ENCODE assay signal across 27 cellular contexts in genomic region chr5:143800715-143801114, GRCh38. TPM values are rescaled to one million over a fixed set of nuclear protein-coding genes. Genes with fewer than 3 reads are reported as not detected.
DNase-seq lines count a peak whose midpoint lies in the region; ATAC-seq, FAIRE-seq and TF ChIP-seq lines count a peak whose summit lies in the region.
"Had no signal": no experiment of that assay in that cellular context is flagged by ENCODE, and none has a peak within 500 bp of the region (broad histone marks: within the 10 kb centered on the region; RNA-seq: fewer than 3 reads in every experiment).

No MANE protein-coding gene starts in this region.

- H3K27ac ChIP-seq in A673 (ENCODE audit: low read depth, low read length, poor library complexity, severe bottlenecking): no peak overlapping the region
- H3K27ac ChIP-seq in DND-41 (ENCODE audit: low read length): peak overlapping the region; percentile 52; the same call in 1 of the 2 replicates
- no peak overlapping the region; the same call in 1 of the 2 replicates for H3K27ac ChIP-seq in GM12878 (ENCODE audit: control insufficient read depth, insufficient read depth)
- H3K27ac ChIP-seq in Karpas-422 (ENCODE audit: low read length): no peak overlapping the region
- no peak overlapping the region for H3K27ac ChIP-seq in foreskin keratinocyte
- H3K27ac ChIP-seq: coronary artery, KMS-11, right lobe of liver, SK-N-MC, thyroid gland had no signal

- no peak for TF ChIP-seq RAD21 in GM12878 (IDR thresholded peaks at IDR 0.05; ENCODE audit: insufficient read depth, low read depth, low read length)

- no peaks in the 10 kb centered on the region for H3K9me2 ChIP-seq in Karpas-422 (replicated peaks; ENCODE audit: insufficient read depth, low read length)

- no peak overlapping the region for H3K4me3 Mint-ChIP-seq in osteocyte (ENCODE audit: unreplicated experiment)
- H3K4me3 Mint-ChIP-seq: activated naive CD8-positive, alpha-beta T cell had no signal

- H3K36me3 Mint-ChIP-seq in osteocyte (ENCODE audit: unreplicated experiment): no peaks in the 10 kb centered on the region
- H3K36me3 Mint-ChIP-seq: activated naive CD8-positive, alpha-beta T cell; CD8-positive, alpha-beta memory T cell had no signal

- CTCF ChIA-PET in A673 (lab: Charles Lee) (no interaction called here), GM12878 (lab: Yijun Ruan, JAX) (interaction anchor here (1.0 to 3.2 kb wide), 4 partner anchors 8 to 86 kb away, joined by 3 to 11 read pairs (median 6); no protein-coding TSS in a partner anchor)

- peak; percentile 52; the same call in 2 of the 3 replicates for ATAC-seq in DND-41 (ENCODE audit: insufficient read depth, low read depth)
- peak; percentile 34 for ATAC-seq in HG03342 (IDR thresholded peaks at IDR 0.05; ENCODE audit: unreplicated experiment)
- ATAC-seq in GM12878: peak; percentile 70
- ATAC-seq in foreskin keratinocyte: no peak
- ATAC-seq in GM18502 (IDR thresholded peaks at IDR 0.05; ENCODE audit: poor library complexity, unreplicated experiment): no peak
- ATAC-seq: Panc1, right lobe of liver had no signal

- peaks cover 13% of the 10 kb centered on the region for H3K27me3 ChIP-seq in A673 (replicated peaks; ENCODE audit: insufficient read depth, low read depth, low read length, poor library complexity)
- H3K27me3 ChIP-seq in DND-41 (ENCODE audit: insufficient read depth, low read length, poor library complexity): no peaks in the 10 kb centered on the region
- no peaks in the 10 kb centered on the region for H3K27me3 ChIP-seq in GM12878 (replicated peaks in 1 of 2; ENCODE audit: control insufficient read depth in 2 of 2, insufficient read depth in 2 of 2, low read length in 1 of 2)
- no peaks in the 10 kb centered on the region; the same call in none of the 2 replicates for H3K27me3 ChIP-seq in Karpas-422 (ENCODE audit: low read length)
- no peaks in the 10 kb centered on the region for H3K27me3 ChIP-seq in foreskin keratinocyte
- H3K27me3 ChIP-seq: right lobe of liver, thyroid gland had no signal

- WGBS in GM12878 (ENCODE audit: insufficient coverage, insufficient replicate concordance, low lambda C conversion rate, missing lambda C conversion rate): 17% methylated on average over 2 of the region's 2 CpGs

- TF ChIP-seq EP300 in GM12878 (IDR thresholded peaks at IDR 0.05; ENCODE audit: borderline replicate concordance in 1 of 2, control insufficient read depth in 1 of 2, low read depth in 2 of 2, low read length in 2 of 2): no peak

- no TSS peak for BruUV-seq in A673 (replicated peaks; lab: Mats Ljungman, UMichigan)
- BruUV-seq in GM12878 (replicated peaks; lab: Mats Ljungman, UMichigan): no TSS peak

- no peaks in the 10 kb centered on the region for H3K79me2 ChIP-seq in DND-41 (ENCODE audit: insufficient read depth, low read length)
- H3K79me2 ChIP-seq in GM12878 (ENCODE audit: control insufficient read depth, insufficient read depth, low read length): no peaks in the 10 kb centered on the region
- H3K79me2 ChIP-seq in Karpas-422 (ENCODE audit: low read length): no peaks in the 10 kb centered on the region

- H3K4me2 ChIP-seq in DND-41 (ENCODE audit: insufficient read depth, low read length) (no peak overlapping the region), GM12878 (ENCODE audit: control insufficient read depth, insufficient read depth) (peak overlapping the region; percentile 44; the same call in 1 of the 2 replicates), Karpas-422 (ENCODE audit: low read depth, low read length, poor library complexity, severe bottlenecking) (no peak overlapping the region)
- H3K4me2 ChIP-seq: KMS-11 had no signal

- peaks cover 16% of the 10 kb centered on the region for H3K4me1 Mint-ChIP-seq in osteocyte (ENCODE audit: unreplicated experiment)

- no peaks in the 10 kb centered on the region for H3K9me3 ChIP-seq in A673 (ENCODE audit: low read depth, low read length, poor library complexity, severe bottlenecking)
- H3K9me3 ChIP-seq in DND-41 (ENCODE audit: insufficient read depth, low read length, severe bottlenecking): no peaks in the 10 kb centered on the region
- no peaks in the 10 kb centered on the region for H3K9me3 ChIP-seq in GM12878 (replicated peaks; ENCODE audit: control insufficient read depth, insufficient read depth, low read length)
- H3K9me3 ChIP-seq in Karpas-422 (ENCODE audit: low read length): no peaks in the 10 kb centered on the region
- H3K9me3 ChIP-seq: right lobe of liver, thyroid gland had no signal

- H3K9ac ChIP-seq in DND-41 (ENCODE audit: low read depth, low read length) (no peak overlapping the region), GM12878 (ENCODE audit: control insufficient read depth, insufficient read depth, low read length) (no peak overlapping the region; the same call in 1 of the 2 replicates), Karpas-422 (ENCODE audit: low read length) (no peak overlapping the region)
- H3K9ac ChIP-seq: KMS-11 had no signal

- RAD21 ChIA-PET in GM12878 (lab: Charles Lee; ENCODE audit: unreplicated experiment): interaction anchor here (0.6 to 2.4 kb wide), 8 partner anchors 8 to 107 kb away, joined by 3 to 14 read pairs (median 6); partner anchors contain the start of gene HMHB1

- peak overlapping the region; percentile 55; the same call in 1 of the 2 replicates for H2AFZ ChIP-seq in DND-41 (ENCODE audit: low read depth, low read length)
- peak overlapping the region; percentile 88 for H2AFZ ChIP-seq in GM12878 (ENCODE audit: control insufficient read depth, low read depth, low read length)
- no peak overlapping the region for H2AFZ ChIP-seq in Karpas-422 (ENCODE audit: low read length)

- no peak for TF ChIP-seq CTCF in A673 (conservative IDR thresholded peaks at IDR 0.05; ENCODE audit: low read depth, low read length)
- no peak for TF ChIP-seq CTCF in DND-41 (IDR thresholded peaks at IDR 0.05; ENCODE audit: borderline replicate concordance, extremely low read depth, low read length, poor library complexity, severe bottlenecking)
- no peak for TF ChIP-seq CTCF in GM12878 (IDR thresholded peaks at IDR 0.05 in 2 of 3, conservative IDR thresholded peaks at IDR 0.05 in 1 of 3; ENCODE audit: control insufficient read depth in 2 of 3, extremely low read depth in 1 of 3, insufficient read depth in 1 of 3, low read depth in 3 of 3, low read length in 3 of 3)
- TF ChIP-seq CTCF in osteocyte (IDR thresholded peaks at IDR 0.05): no peak
- TF ChIP-seq CTCF in foreskin keratinocyte (conservative IDR thresholded peaks at IDR 0.05): no peak

- H3K27me3 Mint-ChIP-seq in osteocyte (ENCODE audit: unreplicated experiment): no peaks in the 10 kb centered on the region

- in situ Hi-C loops in GM12878 (cut with MboI): no loop called here

- H3K36me3 ChIP-seq in A673 (ENCODE audit: insufficient read depth, low read length, poor library complexity, severe bottlenecking): no peaks in the 10 kb centered on the region
- no peaks in the 10 kb centered on the region for H3K36me3 ChIP-seq in DND-41 (ENCODE audit: insufficient read depth, low read length)
- H3K36me3 ChIP-seq in GM12878 (ENCODE audit: control insufficient read depth in 2 of 2, insufficient read depth in 2 of 2, low read length in 1 of 2): no peaks in the 10 kb centered on the region
- H3K36me3 ChIP-seq in Karpas-422 (ENCODE audit: insufficient read depth, low read length): no peaks in the 10 kb centered on the region
- H3K36me3 ChIP-seq: right lobe of liver, thyroid gland had no signal

- DNase-seq in A673 (ENCODE audit: low spot score) (peak; percentile 9), DND-41 (no peak), GM12878 (ENCODE audit: low read depth, low spot score) (no peak), Karpas-422 (no peak), osteocyte (ENCODE audit: extremely low spot score, unreplicated experiment) (no peak), foreskin keratinocyte (no peak)
- DNase-seq: CD8-positive, alpha-beta memory T cell; EL; NCI-H1092; NCI-H2081; right lobe of liver; stimulated activated naive CD4-positive, alpha-beta T cell; T-helper 9 cell; thyroid gland had no signal

- intact Hi-C loops in A673 (cut with micrococcal nuclease; ENCODE audit: unreplicated experiment) (no loop called here), GM12878 (cut with micrococcal nuclease; ENCODE audit: unreplicated experiment) (no loop called here)

- H3K4me1 ChIP-seq in A673 (ENCODE audit: insufficient read depth, low read length, poor library complexity, severe bottlenecking) (no peaks in the 10 kb centered on the region), DND-41 (ENCODE audit: insufficient read depth, low read length) (peaks cover 22% of the 10 kb centered on the region), GM12878 (ENCODE audit: control insufficient read depth, insufficient read depth, low read length) (peaks cover 10% of the 10 kb centered on the region), Karpas-422 (ENCODE audit: low read length) (peaks cover 3% of the 10 kb centered on the region; the same call in 1 of the 2 replicates), foreskin keratinocyte (no peaks in the 10 kb centered on the region)
- H3K4me1 ChIP-seq: right lobe of liver, thyroid gland had no signal

- no peaks in the 10 kb centered on the region for H3K9me3 Mint-ChIP-seq in osteocyte (ENCODE audit: unreplicated experiment)
- H3K9me3 Mint-ChIP-seq: CD8-positive, alpha-beta memory T cell had no signal

- H3K4me3 ChIP-seq in A673 (ENCODE audit: low read depth, low read length, poor library complexity, severe bottlenecking) (no peak overlapping the region), DND-41 (ENCODE audit: low read depth in 1 of 2, low read length in 2 of 2) (no peak overlapping the region), GM12878 (no peak overlapping the region), Karpas-422 (ENCODE audit: low read length) (no peak overlapping the region)
- H3K4me3 ChIP-seq: coronary artery, right lobe of liver, SK-N-MC, thyroid gland had no signal

- no peak for TF ChIP-seq POLR2A in GM12878 (IDR thresholded peaks at IDR 0.05; ENCODE audit: low read depth, low read length)

- H4K20me1 ChIP-seq in DND-41 (ENCODE audit: insufficient read depth, low read length) (no peaks in the 10 kb centered on the region), GM12878 (ENCODE audit: control insufficient read depth, insufficient read depth) (no peaks in the 10 kb centered on the region), Karpas-422 (ENCODE audit: insufficient read depth, low read depth, low read length) (no peaks in the 10 kb centered on the region)

- H3K27ac Mint-ChIP-seq in osteocyte (ENCODE audit: unreplicated experiment): no peak overlapping the region
- H3K27ac Mint-ChIP-seq: activated naive CD8-positive, alpha-beta T cell; CD8-positive, alpha-beta memory T cell had no signal

- POLR2A ChIA-PET in A673 (lab: Charles Lee; ENCODE audit: low non-redundant PET): no interaction called here
- POLR2A ChIA-PET in GM12878 (lab: Charles Lee): interaction anchor here (0.9 to 1.2 kb wide), 3 partner anchors 17 to 479 kb away, joined by 3 read pairs; no protein-coding TSS in a partner anchor

- SMC1A ChIA-PET in GM12878 (lab: Charles Lee; ENCODE audit: uncharacterized antibody, unreplicated experiment): interaction anchor here (0.8 to 3.3 kb wide), 18 partner anchors 11 to 410 kb away, joined by 3 to 13 read pairs (median 4); partner anchors contain the start of gene HMHB1

- FAIRE-seq in GM12878 (lab: Jason Lieb, UNC): no peak
- FAIRE-seq: endometrium had no signal

RNA-seq across cellular contexts. Expression of gene HMHB1, which starts 11.2 kb away (rescaled TPM):
- total RNA-seq in A673 (2021) (not detected in 2 replicates), GM12878 (2014; rRNA removed) (0.45 and 2.0 TPM in 2 replicates), GM12878 (2014; rRNA removed; fragmentation: Illumina TruSeq; extraction: Trizol) (3.0 and 3.1 TPM in 2 replicates), GM12878 (2021) (3.0 and 3.6 TPM in 2 replicates), osteocyte (not detected in 2 replicates), foreskin keratinocyte (not detected in 2 replicates)
- not detected in 2 replicates for total RNA-seq in GM12878 (2013; cell fraction: nucleolus; rRNA removed)
- polyA plus RNA-seq in GM12878 (2011; ENCODE audit: low read depth): not detected
- polyA plus RNA-seq in GM12878 (2011; rRNA removed) (1.5 and 2.1 TPM in 2 replicates), GM12878 (2014; fragmentation: Illumina TruSeq; extraction: Trizol) (1.6 TPM in 1 of 2 replicates, not detected in the other), GM12878 (2014; fragmentation: Nextera tagmentation; extraction: Ambion mirVana) (10 to 100 TPM; 16.0 to 20.3 TPM), GM12878 (2014; rRNA removed) (4.1 and 6.2 TPM in 2 replicates), GM12878 (2016; fragmentation: Nextera tagmentation; extraction: Ambion mirVana) (1 to 10 TPM; 7.5 to 9.5 TPM), foreskin keratinocyte (not detected in 2 replicates)
- 0.81 TPM in 1 of 2 replicates, not detected in the other for polyA plus RNA-seq in GM12878 (2011; cell fraction: cytosol; rRNA removed)
- 0.76 TPM in 1 of 2 replicates, not detected in the other for polyA plus RNA-seq in GM12878 (2011; cell fraction: nucleus; rRNA removed)
- 1.6 and 2.6 TPM in 2 replicates for polyA plus RNA-seq in GM12878 (2012)
- not detected in 2 replicates for polyA minus RNA-seq in GM12878 (2011; rRNA and poly(A)+ RNA removed)
- polyA minus RNA-seq in GM12878 (2011; cell fraction: cytosol; rRNA and poly(A)+ RNA removed): not detected in 2 replicates
- not detected in 2 replicates for polyA minus RNA-seq in GM12878 (2011; cell fraction: nucleus; rRNA and poly(A)+ RNA removed)
- not detected in 2 replicates for total RNA-seq in Karpas-422 (2014; rRNA removed; shearing (Covaris generic); ENCODE audit: low replicate concordance)
- total RNA-seq: activated CD8-positive, alpha-beta memory T cell treated with anti-CD3 and anti-CD28 coated beads for 36 hours; CD8-positive, alpha-beta memory T cell; HT-29; lung microvascular endothelial cell; omental fat pad; right lobe of liver; thyroid gland had no signal
- polyA plus RNA-seq: AG04450; CD8-positive, alpha-beta memory T cell had no signal

Comparison
In these comparisons a context has a peak if more than half of its experiments do, and no peak if none do; other contexts are left out.
1. ATAC-seq: peak in DND-41 (single experiment), HG03342 (single experiment) and GM12878 (single experiment); none in foreskin keratinocyte (single experiment) and GM18502 (single experiment).